In genomic region chr6:56953597-56954388, GRCh38 we compare ENCODE assay signal across 8 cellular contexts. TPM values are rescaled to one million over a fixed set of nuclear protein-coding genes. Genes with fewer than 3 reads are reported as not detected.
A peak's percentile ranks its signal among the peaks of the same experiment; 100 is the strongest.
DNase-seq lines count a peak whose midpoint lies in the region; ATAC-seq and TF ChIP-seq lines count a peak whose summit lies in the region.

No MANE protein-coding gene starts in this region.

- no peak for DNase-seq in AG04449 (ENCODE audit: low read depth, low spot score)
- DNase-seq in RWPE2 (ENCODE audit: low spot score) = no peak
- peak; percentile 75 for DNase-seq in endodermal cell
- DNase-seq in natural killer cell treated with Interleukin-12 subunit alpha and Interleukin-12 subunit beta and Interleukin-15 and Interleukin-18, amount 100 ng/mL, for 72 hours (ENCODE audit: low spot score) = no peak
- DNase-seq in GOT3 (lab: John Stamatoyannopoulos, UW) = no peak

- peak; percentile 16 for ATAC-seq in GM18868 (IDR thresholded peaks at IDR 0.05; ENCODE audit: unreplicated experiment)
- ATAC-seq in RWPE2 (ENCODE audit: low read depth) = peak; percentile 22; the same call in 2 of the 3 replicates
- ATAC-seq in natural killer cell treated with Interleukin-12 subunit alpha and Interleukin-12 subunit beta and Interleukin-15 and Interleukin-18, amount 100 ng/mL, for 72 hours = no peak
- ATAC-seq in GM21423 (IDR thresholded peaks at IDR 0.05; ENCODE audit: unreplicated experiment) = no peak
- no peak for ATAC-seq in HG03135 (IDR thresholded peaks at IDR 0.05; ENCODE audit: unreplicated experiment)

- H3K9me3 ChIP-seq in RWPE2 (ENCODE audit: severe bottlenecking) (no peaks in the 10 kb centered on the region), endodermal cell (ENCODE audit: control insufficient read depth, low read length) (no peaks in the 10 kb centered on the region)

- peak overlapping the region; percentile 91 for H3K27ac Mint-ChIP-seq in endodermal cell
- H3K27ac Mint-ChIP-seq in natural killer cell treated with Interleukin-12 subunit alpha and Interleukin-12 subunit beta and Interleukin-15 and Interleukin-18, amount 100 ng/mL, for 72 hours = peak overlapping the region; percentile 53 to 75

- H3K4me3 ChIP-seq in AG04449 (ENCODE audit: low read depth, low read length) (peak overlapping the region; percentile 88), RWPE2 (ENCODE audit: severe bottlenecking) (peak overlapping the region; percentile 95), endodermal cell (ENCODE audit: low read length) (peak overlapping the region; percentile 84)

- peak overlapping the region; percentile 55 for H3K27ac ChIP-seq in RWPE2 (ENCODE audit: poor library complexity, severe bottlenecking)
- H3K27ac ChIP-seq in endodermal cell (ENCODE audit: low read depth, low read length) = no peak overlapping the region

- no peaks in the 10 kb centered on the region for H3K36me3 Mint-ChIP-seq in endodermal cell (ENCODE audit: low read depth)
- no peaks in the 10 kb centered on the region for H3K36me3 Mint-ChIP-seq in natural killer cell treated with Interleukin-12 subunit alpha and Interleukin-12 subunit beta and Interleukin-15 and Interleukin-18, amount 100 ng/mL, for 72 hours

- no peaks in the 10 kb centered on the region for H3K9me3 Mint-ChIP-seq in endodermal cell
- no peaks in the 10 kb centered on the region for H3K9me3 Mint-ChIP-seq in natural killer cell treated with Interleukin-12 subunit alpha and Interleukin-12 subunit beta and Interleukin-15 and Interleukin-18, amount 100 ng/mL, for 72 hours

- H3K27me3 Mint-ChIP-seq in endodermal cell (ENCODE audit: insufficient read depth) = peaks cover 53% of the 10 kb centered on the region
- peaks cover 34 to 37% of the 10 kb centered on the region in 2 donors for H3K27me3 Mint-ChIP-seq in natural killer cell treated with Interleukin-12 subunit alpha and Interleukin-12 subunit beta and Interleukin-15 and Interleukin-18, amount 100 ng/mL, for 72 hours

- POLR2A ChIA-PET in AG04449 (lab: Yijun Ruan, JAX) = interaction anchor here (1.8 kb wide), 1 partner anchor 50 kb away, joined by 5 read pairs; no protein-coding TSS in a partner anchor

- TF ChIP-seq CTCF in AG04449 (IDR thresholded peaks at IDR 0.05; ENCODE audit: insufficient read depth, low read length, missing control alignments) (no peak), RWPE2 (IDR thresholded peaks at IDR 0.05; ENCODE audit: poor library complexity, severe bottlenecking) (no peak), endodermal cell (conservative IDR thresholded peaks at IDR 0.05) (no peak)

- peaks cover 3% of the 10 kb centered on the region for H3K4me1 Mint-ChIP-seq in endodermal cell
- peaks cover 12 to 21% of the 10 kb centered on the region in 2 donors for H3K4me1 Mint-ChIP-seq in natural killer cell treated with Interleukin-12 subunit alpha and Interleukin-12 subunit beta and Interleukin-15 and Interleukin-18, amount 100 ng/mL, for 72 hours (ENCODE audit: low read depth in 2 of 2)

- no peaks in the 10 kb centered on the region for H3K27me3 ChIP-seq in RWPE2 (ENCODE audit: insufficient read depth, poor library complexity, severe bottlenecking)
- peaks cover 45% of the 10 kb centered on the region for H3K27me3 ChIP-seq in endodermal cell (ENCODE audit: control insufficient read depth, insufficient read depth, low read length, poor library complexity, severe bottlenecking)

- 3 to 5% methylated on average over 17 to 38 of the region's 38 CpGs for WGBS in endodermal cell (ENCODE audit: insufficient coverage in 1 of 2, insufficient read length in 1 of 2), 2 experiments

- peak overlapping the region; percentile 85 for H3K4me3 Mint-ChIP-seq in endodermal cell
- H3K4me3 Mint-ChIP-seq in natural killer cell treated with Interleukin-12 subunit alpha and Interleukin-12 subunit beta and Interleukin-15 and Interleukin-18, amount 100 ng/mL, for 72 hours = peak overlapping the region; percentile 90

- H3K4me1 ChIP-seq in RWPE2 (ENCODE audit: insufficient read depth, poor library complexity, severe bottlenecking) = peaks cover 15% of the 10 kb centered on the region
- H3K4me1 ChIP-seq in endodermal cell (ENCODE audit: control insufficient read depth, insufficient read depth, low read length) = no peaks in the 10 kb centered on the region

- CTCF ChIA-PET in AG04449 (lab: Yijun Ruan, JAX) = interaction anchor here (0.8 to 8.8 kb wide), 11 partner anchors 13 to 363 kb away, joined by 3 to 123 read pairs (median 5); partner anchors contain the start of gene PRIM2

- H3K36me3 ChIP-seq in RWPE2 (ENCODE audit: low read depth) = peaks cover 17% of the 10 kb centered on the region; the same call in 1 of the 2 replicates
- H3K36me3 ChIP-seq in endodermal cell (ENCODE audit: control insufficient read depth, insufficient read depth, low read length) = no peaks in the 10 kb centered on the region

- H3K9ac ChIP-seq in endodermal cell (ENCODE audit: extremely low read depth, low read length, poor library complexity, severe bottlenecking) = peak overlapping the region; percentile 56

RNA-seq across cellular contexts. Expression of gene BEND6, which starts 1.1 kb away (rescaled TPM):
- under 1 TPM; 0.57 to 0.95 TPM for total RNA-seq in endodermal cell
- polyA plus RNA-seq in endodermal cell (2013, experiment 1 of 2) = 0.78 TPM
- polyA plus RNA-seq in endodermal cell (2013, experiment 2 of 2) = 0.99 TPM
- total RNA-seq in natural killer cell treated with Interleukin-12 subunit alpha and Interleukin-12 subunit beta and Interleukin-15 and Interleukin-18, amount 100 ng/mL, for 72 hours = under 1 TPM in 1 of 2 donors, not detected in 1; 0.11 TPM

Comparison
In these comparisons a context has a peak if more than half of its experiments do, and no peak if none do; other contexts are left out.
1. ATAC-seq: peak in GM18868 (single experiment) and RWPE2 (single experiment); none in natural killer cell treated with Interleukin-12 subunit alpha and Interleukin-12 subunit beta and Interleukin-15 and Interleukin-18, amount 100 ng/mL, for 72 hours (0 of 2), GM21423 (single experiment) and HG03135 (single experiment).
2. Peak in every context shown above with its lines, with median percentiles within 50 percentile points of each other: H3K4me3 ChIP-seq.